Comparison of ENCODE assay signal across 12 cellular contexts in the genomic region with DNA sequence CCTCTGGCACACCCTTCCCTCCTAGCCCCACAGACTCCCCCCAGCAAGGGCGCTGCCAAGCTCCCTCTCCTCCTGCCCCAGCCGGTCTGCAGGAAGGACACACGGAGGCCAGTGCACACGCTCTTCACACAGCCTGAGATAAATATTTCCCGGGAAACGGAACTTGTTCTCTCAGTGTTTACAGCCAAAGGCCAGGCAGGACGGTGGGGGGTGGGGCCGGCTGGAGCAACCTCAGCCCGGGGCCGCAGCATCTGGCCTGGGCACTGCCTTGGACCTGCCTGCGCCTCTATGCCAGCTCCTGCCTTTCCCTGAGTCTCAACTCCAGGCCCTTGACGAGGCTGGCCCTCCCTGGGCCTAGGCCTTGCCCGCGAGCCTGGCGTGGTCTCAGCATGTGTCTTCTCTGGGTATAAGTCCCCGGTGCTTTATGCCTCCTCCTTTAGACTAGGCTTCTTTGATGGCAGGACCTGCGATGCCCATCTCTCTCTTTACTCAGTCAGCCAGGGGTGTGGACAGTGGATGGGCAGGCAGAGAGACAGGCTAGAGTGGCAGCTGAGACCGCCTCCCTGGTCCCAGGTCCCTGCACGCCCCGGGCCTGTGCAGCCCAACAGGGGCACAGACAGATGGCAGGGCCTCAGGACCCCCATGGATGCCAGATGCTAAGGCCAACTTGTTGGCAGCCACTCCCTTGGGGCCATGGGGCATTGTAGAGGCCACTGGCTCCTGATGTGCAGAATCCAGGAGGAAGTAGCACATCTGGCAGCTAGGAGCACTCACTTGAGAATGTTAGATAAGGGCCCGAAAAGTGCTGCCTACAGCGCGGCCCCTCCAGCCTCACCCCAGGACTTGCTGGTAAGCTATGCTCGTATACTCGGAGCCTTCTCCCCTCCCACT. TPM values are rescaled to one million over a fixed set of nuclear protein-coding genes. Genes with fewer than 3 reads are reported as not detected.
A peak's percentile ranks its signal among the peaks of the same experiment; 100 is the strongest.
DNase-seq lines count a peak whose midpoint lies in the region; ATAC-seq, FAIRE-seq and TF ChIP-seq lines count a peak whose summit lies in the region.
"Had no signal": no experiment of that assay in that cellular context is flagged by ENCODE, and none has a peak within 500 bp of the region (broad histone marks: within the 10 kb centered on the region; RNA-seq: fewer than 3 reads in every experiment).

No MANE protein-coding gene starts in this region.

- no peak overlapping the region for H3K23ac ChIP-seq in H9 (ENCODE audit: insufficient read length, low read depth, low read length)

- H2BK15ac ChIP-seq in H9 (ENCODE audit: low read depth, low read length): no peak overlapping the region

- H2BK12ac ChIP-seq in H9 (ENCODE audit: insufficient read length, low read depth, low read length): no peak overlapping the region

- H3K9ac ChIP-seq in colonic mucosa (ENCODE audit: low read depth in 2 of 2, low read length in 2 of 2) (peak overlapping the region; percentile 26 to 29), H9 (ENCODE audit: extremely low read depth, insufficient read length, low read length) (no peak overlapping the region)

- peak overlapping the region; percentile 29 for H3K27ac ChIP-seq in colonic mucosa
- H3K27ac ChIP-seq in small intestine (ENCODE audit: low read depth in 1 of 2, low read length in 1 of 2): peak overlapping the region in 1 of 2 donors; percentile 87
- no peak overlapping the region for H3K27ac ChIP-seq in H9 (ENCODE audit: insufficient read length, low read depth, low read length)
- H3K27ac ChIP-seq: SJCRH30 had no signal

- no peaks in the 10 kb centered on the region for H3K79me1 ChIP-seq in H9 (ENCODE audit: insufficient read depth, low read depth, low read length, poor library complexity, severe bottlenecking)

- intact Hi-C loops in colonic mucosa (cut with DNase I): no loop called here

- H2AK5ac ChIP-seq in H9 (ENCODE audit: insufficient read length, low read length): no peak overlapping the region

- H3K4me3 ChIP-seq in H7 (ENCODE audit: insufficient read depth, low read depth, low read length): no peak overlapping the region
- H3K4me3 ChIP-seq in colonic mucosa: no peak overlapping the region
- H3K4me3 ChIP-seq in small intestine (ENCODE audit: low read depth in 1 of 2, low read length in 2 of 2): no peak overlapping the region
- H3K4me3 ChIP-seq: SJCRH30 had no signal

- no peak overlapping the region for H3K4me2 ChIP-seq in H9 (ENCODE audit: insufficient read depth, insufficient read length, low read length)

- TF ChIP-seq CTCF in colonic mucosa (IDR thresholded peaks at IDR 0.05) (no peak), H9 (conservative IDR thresholded peaks at IDR 0.05) (no peak)

- in situ Hi-C loops in KBM-7 (cut with MboI; ENCODE audit: low pct_unique_long_range_greater_than_20kb, low sequenced_read_pairs): no loop called here

- FAIRE-seq in small intestine (lab: Jason Lieb, UNC): no peak

- H3K4me3 Mint-ChIP-seq in H9: no peak overlapping the region
- H3K4me3 Mint-ChIP-seq: HFFc6; stimulated activated naive CD8-positive, alpha-beta T cell treated with anti-CD3 and anti-CD28 coated beads, Interleukin-15, Interleukin-2, amounts not matched to agents 100 ng/mL and 50 ng/mL, for 24 hours had no signal

- H3K36me3 Mint-ChIP-seq in H9 (ENCODE audit: insufficient read depth in 1 of 3, low read depth in 3 of 3): no peaks in the 10 kb centered on the region; a peak in 2 of 7 replicates

- DNase-seq in H7 (peak; percentile 85), colonic mucosa (peak; percentile 43), left kidney (ENCODE audit: low read depth, low spot score) (peak; percentile 73), small intestine (peak; percentile 59), H9 (no peak), KBM-7 (no peak)
- DNase-seq: HFFc6, NCI-H2081, SJCRH30 had no signal

- no peak overlapping the region for H2AFZ ChIP-seq in H9 (ENCODE audit: low read length)

- H3K36me3 ChIP-seq in H7 (replicated peaks; ENCODE audit: control insufficient read depth, insufficient read depth, low read length) (no peaks in the 10 kb centered on the region), colonic mucosa (no peaks in the 10 kb centered on the region), small intestine (ENCODE audit: control insufficient read depth in 2 of 2, insufficient read depth in 2 of 2, low read length in 2 of 2) (no peaks in the 10 kb centered on the region)
- H3K36me3 ChIP-seq: SJCRH30 had no signal

- peaks cover 33% of the 10 kb centered on the region for H3K27me3 Mint-ChIP-seq in H9 (ENCODE audit: low read depth)
- H3K27me3 Mint-ChIP-seq: stimulated activated naive CD8-positive, alpha-beta T cell treated with anti-CD3 and anti-CD28 coated beads, Interleukin-15, Interleukin-2, amounts not matched to agents 100 ng/mL and 50 ng/mL, for 24 hours had no signal

- no peak overlapping the region for H3K27ac Mint-ChIP-seq in H9
- H3K27ac Mint-ChIP-seq: HFFc6; stimulated activated naive CD8-positive, alpha-beta T cell treated with anti-CD3 and anti-CD28 coated beads, Interleukin-15, Interleukin-2, amounts not matched to agents 100 ng/mL and 50 ng/mL, for 24 hours had no signal

- H3K4me1 Mint-ChIP-seq in H9: peaks cover 0 to 18% of the 10 kb centered on the region in 2 experiments; a peak in 2 of 4 replicates

- H3K23me2 ChIP-seq in H9 (ENCODE audit: insufficient read length, low read depth, low read length, poor library complexity, severe bottlenecking): no peaks in the 10 kb centered on the region

- H2BK5ac ChIP-seq in H9 (ENCODE audit: insufficient read length, low read length): no peak overlapping the region

- peaks cover 2% of the 10 kb centered on the region; the same call in 1 of the 2 replicates for H3K27me3 ChIP-seq in H7 (ENCODE audit: control insufficient read depth, insufficient read depth, low read length)
- no peaks in the 10 kb centered on the region for H3K27me3 ChIP-seq in colonic mucosa
- H3K27me3 ChIP-seq in small intestine (ENCODE audit: control insufficient read depth in 2 of 2, insufficient read depth in 2 of 2, low read length in 2 of 2): no peaks in the 10 kb centered on the region
- H3K27me3 ChIP-seq in H9 (ENCODE audit: insufficient read depth, low read length): no peaks in the 10 kb centered on the region

- H3K14ac ChIP-seq in H9 (ENCODE audit: insufficient read depth, low read length): no peak overlapping the region

- no peak overlapping the region for H4K91ac ChIP-seq in H9 (ENCODE audit: insufficient read length, low read depth, low read length)

- no peaks in the 10 kb centered on the region for H3K79me2 ChIP-seq in H9 (ENCODE audit: insufficient read depth, low read length)

- H3K4ac ChIP-seq in H9 (ENCODE audit: low read depth, low read length): no peak overlapping the region

- H3T11ph ChIP-seq in H9 (ENCODE audit: low read length): no peak overlapping the region

- H4K20me1 ChIP-seq in H9 (ENCODE audit: control insufficient read depth, insufficient read depth, insufficient read length): no peaks in the 10 kb centered on the region

- no peak for ATAC-seq in HG03196 (IDR thresholded peaks at IDR 0.05; ENCODE audit: unreplicated experiment)
- ATAC-seq in HG02852 (IDR thresholded peaks at IDR 0.05; ENCODE audit: unreplicated experiment): no peak

- H3K9me3 Mint-ChIP-seq in H9: no peaks in the 10 kb centered on the region
- H3K9me3 Mint-ChIP-seq: HFFc6; stimulated activated naive CD8-positive, alpha-beta T cell treated with anti-CD3 and anti-CD28 coated beads, Interleukin-15, Interleukin-2, amounts not matched to agents 100 ng/mL and 50 ng/mL, for 24 hours had no signal

- no peak overlapping the region for H3K56ac ChIP-seq in H9 (ENCODE audit: insufficient read length, low read depth, low read length)

- H3K18ac ChIP-seq in H9 (ENCODE audit: insufficient read length, low read depth, low read length): no peak overlapping the region

- H4K5ac ChIP-seq in H9 (ENCODE audit: insufficient read length, low read depth, low read length): no peak overlapping the region

- H3K4me1 ChIP-seq in colonic mucosa (no peaks in the 10 kb centered on the region), small intestine (ENCODE audit: control insufficient read depth in 2 of 2, insufficient read depth in 1 of 2, low read depth in 1 of 2, low read length in 1 of 2) (no peaks in the 10 kb centered on the region), H9 (ENCODE audit: insufficient read depth, low read length) (no peaks in the 10 kb centered on the region)

- H3K9me3 ChIP-seq in colonic mucosa (no peaks in the 10 kb centered on the region), small intestine (ENCODE audit: control insufficient read depth, low read depth) (no peaks in the 10 kb centered on the region), H9 (ENCODE audit: control insufficient read depth, low read depth, low read length) (no peaks in the 10 kb centered on the region)
- H3K9me3 ChIP-seq: SJCRH30 had no signal

- no peak overlapping the region for H2BK20ac ChIP-seq in H9 (ENCODE audit: low read depth, low read length, poor library complexity, severe bottlenecking)

- WGBS in small intestine, 3 donors: 41 to 47% (median 46%) methylated on average over 25 of the region's 25 CpGs
- no CpG with 5 or more reads among the region's 25 CpGs for WGBS in H9 (ENCODE audit: extremely low coverage, insufficient read length, low lambda C conversion rate)

- H4K8ac ChIP-seq in H9 (replicated peaks; ENCODE audit: insufficient read length, low read depth, low read length): no peak overlapping the region

- no peak overlapping the region for H2BK120ac ChIP-seq in H9 (ENCODE audit: low read depth, low read length, poor library complexity, severe bottlenecking)

RNA-seq across cellular contexts. Expression of gene PDE2A, which starts 48.2 kb away (rescaled TPM):
- 1.9 and 2.9 TPM in 2 replicates for total RNA-seq in H7 (2014; rRNA removed; shearing (Covaris generic))
- total RNA-seq in colonic mucosa: 1 to 10 TPM; 5.6 to 8.9 TPM
- polyA plus RNA-seq in small intestine: 10 to 100 TPM in 1 of 3 donors, 1 to 10 TPM in 2; 1.8 to 31.6 (median 8.1) TPM
- 3.4 and 4.3 TPM in 2 replicates for total RNA-seq in H9 (2021)

Comparison
In these comparisons a context has a peak if more than half of its experiments do, and no peak if none do; other contexts are left out.
1. DNase-seq: peak in H7 (single experiment), colonic mucosa (single experiment), left kidney (single experiment) and small intestine (single experiment); none in H9 (single experiment) and KBM-7 (single experiment).